In genomic region chr2:151287513-151288250, GRCh38 we compare ENCODE assay signal across 10 cellular contexts. TPM values are rescaled to one million over a fixed set of nuclear protein-coding genes. Genes with fewer than 3 reads are reported as not detected.
A peak's percentile ranks its signal among the peaks of the same experiment; 100 is the strongest.
DNase-seq lines count a peak whose midpoint lies in the region; ATAC-seq and TF ChIP-seq lines count a peak whose summit lies in the region.
"Had no signal": no experiment of that assay in that cellular context is flagged by ENCODE, and none has a peak within 500 bp of the region (broad histone marks: within the 10 kb centered on the region; RNA-seq: fewer than 3 reads in every experiment).

No MANE protein-coding gene starts in this region.

- no peaks in the 10 kb centered on the region for H3K9me3 ChIP-seq in transverse colon

- no peaks in the 10 kb centered on the region for H3K9me3 Mint-ChIP-seq in activated naive CD4-positive, alpha-beta T cell treated with anti-CD3 and anti-CD28 coated beads for 36 hours
- peaks cover 0 to 10% (median 7%) of the 10 kb centered on the region in 5 experiments for H3K9me3 Mint-ChIP-seq in brain
- no peaks in the 10 kb centered on the region for H3K9me3 Mint-ChIP-seq in stimulated activated memory B cell treated with anti-CD40 and anti-IgM and Interleukin-4, amounts not matched to agents 10 μg/mL and 1 μg/mL and 100 μg/mL, for 72 hours

- no peak for ATAC-seq in stimulated activated memory B cell treated with anti-CD40 and anti-IgM and Interleukin-4, amounts not matched to agents 10 μg/mL and 1 μg/mL and 100 μg/mL, for 72 hours
- ATAC-seq in HG03457 (IDR thresholded peaks at IDR 0.05; ENCODE audit: unreplicated experiment): no peak

- peaks cover 5 to 24% (median 9%) of the 10 kb centered on the region in 4 donors for H3K4me1 ChIP-seq in transverse colon

- H3K27me3 Mint-ChIP-seq in activated naive CD4-positive, alpha-beta T cell treated with anti-CD3 and anti-CD28 coated beads for 36 hours (ENCODE audit: low read depth): no peaks in the 10 kb centered on the region
- peaks cover 21% of the 10 kb centered on the region for H3K27me3 Mint-ChIP-seq in brain
- no peaks in the 10 kb centered on the region for H3K27me3 Mint-ChIP-seq in stimulated activated memory B cell treated with anti-CD40 and anti-IgM and Interleukin-4, amounts not matched to agents 10 μg/mL and 1 μg/mL and 100 μg/mL, for 72 hours

- H3K27ac ChIP-seq in transverse colon: no peak overlapping the region

- in situ Hi-C loops in transverse colon (cut with MboI; ENCODE audit: low pct_ligation_motif_present in 1 of 4, low pct_unique_long_range_greater_than_20kb in 1 of 4, low sequenced_read_pairs in 3 of 4): no loop called here

- intact Hi-C loops in activated naive CD4-positive, alpha-beta T cell treated with anti-CD3 and anti-CD28 coated beads for 36 hours (cut with micrococcal nuclease): loop anchor here (2.0 to 10.0 kb wide), 3 partner anchors 533 to 887 kb away; partner anchors contain the start of genes ARL5A and STAM2
- intact Hi-C loops in transverse colon (cut with DNase I; ENCODE audit: low total_unique reads): no loop called here

- H3K27me3 ChIP-seq in transverse colon: no peaks in the 10 kb centered on the region

- TF ChIP-seq EP300 in transverse colon (IDR thresholded peaks at IDR 0.05; ENCODE audit: low read depth): no peak

- DNase-seq in activated naive CD4-positive, alpha-beta T cell treated with anti-CD3 and anti-CD28 coated beads for 36 hours: no peak
- DNase-seq in activated naive CD4-positive, alpha-beta T cell treated with Interleukin-2 at 50 U/mL for 16 hours: no peak
- peak; percentile 52 for DNase-seq in NB4 (ENCODE audit: low read depth)
- no peak for DNase-seq in DMS153 (lab: John Stamatoyannopoulos, UW)
- DNase-seq in transverse colon: no peak
- DNase-seq: dorsolateral prefrontal cortex, substantia nigra had no signal

- no peak for TF ChIP-seq POLR2A in NB4 (IDR thresholded peaks at IDR 0.05; ENCODE audit: extremely low read depth, insufficient read length)
- TF ChIP-seq POLR2A in transverse colon (IDR thresholded peaks at IDR 0.05): no peak

- H3K36me3 Mint-ChIP-seq in activated naive CD4-positive, alpha-beta T cell treated with anti-CD3 and anti-CD28 coated beads for 36 hours (ENCODE audit: low read depth): peaks cover 7% of the 10 kb centered on the region
- peaks cover 4% of the 10 kb centered on the region for H3K36me3 Mint-ChIP-seq in brain
- H3K36me3 Mint-ChIP-seq in stimulated activated memory B cell treated with anti-CD40 and anti-IgM and Interleukin-4, amounts not matched to agents 10 μg/mL and 1 μg/mL and 100 μg/mL, for 72 hours: peaks cover 12% of the 10 kb centered on the region

- H3K4me3 Mint-ChIP-seq in activated naive CD4-positive, alpha-beta T cell treated with anti-CD3 and anti-CD28 coated beads for 36 hours: peak overlapping the region; percentile 89
- H3K4me3 Mint-ChIP-seq in brain: peak overlapping the region in 4 of 5 experiments; percentile 6 to 79 (median 58)
- peak overlapping the region; percentile 84 for H3K4me3 Mint-ChIP-seq in stimulated activated memory B cell treated with anti-CD40 and anti-IgM and Interleukin-4, amounts not matched to agents 10 μg/mL and 1 μg/mL and 100 μg/mL, for 72 hours

- H3K4me3 ChIP-seq in NB4 (ENCODE audit: low read depth, low read length) (peak overlapping the region; percentile 82), transverse colon (peak overlapping the region in 1 of 4 donors; percentile 85)

- H3K4me1 Mint-ChIP-seq in activated naive CD4-positive, alpha-beta T cell treated with anti-CD3 and anti-CD28 coated beads for 36 hours (ENCODE audit: low read depth): peaks cover 44% of the 10 kb centered on the region
- H3K4me1 Mint-ChIP-seq in brain: peaks cover 6% of the 10 kb centered on the region
- peaks cover 38% of the 10 kb centered on the region for H3K4me1 Mint-ChIP-seq in stimulated activated memory B cell treated with anti-CD40 and anti-IgM and Interleukin-4, amounts not matched to agents 10 μg/mL and 1 μg/mL and 100 μg/mL, for 72 hours

- 81 to 97% methylated on average over 5 of the region's 5 CpGs for WGBS in transverse colon (ENCODE audit: low coverage in 1 of 2), 2 donors

- H3K36me3 ChIP-seq in transverse colon: no peaks in the 10 kb centered on the region

- TF ChIP-seq CTCF in NB4 (IDR thresholded peaks at IDR 0.05; ENCODE audit: low read depth, low read length): no peak
- no peak for TF ChIP-seq CTCF in brain (conservative IDR thresholded peaks at IDR 0.05)
- no peak for TF ChIP-seq CTCF in transverse colon (IDR thresholded peaks at IDR 0.05)

- CTCF ChIA-PET in activated naive CD4-positive, alpha-beta T cell treated with anti-CD3 and anti-CD28 coated beads for 36 hours (lab: Charles Lee): no interaction called here

- H3K27ac Mint-ChIP-seq in activated naive CD4-positive, alpha-beta T cell treated with anti-CD3 and anti-CD28 coated beads for 36 hours: peak overlapping the region; percentile 94
- H3K27ac Mint-ChIP-seq in brain: peak overlapping the region in 1 of 5 experiments; percentile 50
- peak overlapping the region; percentile 98 for H3K27ac Mint-ChIP-seq in stimulated activated memory B cell treated with anti-CD40 and anti-IgM and Interleukin-4, amounts not matched to agents 10 μg/mL and 1 μg/mL and 100 μg/mL, for 72 hours

RNA-seq across cellular contexts. Expression of gene NMI, which starts 1.8 kb away (rescaled TPM):
- 10 to 100 TPM; 18.6 to 20.0 TPM for total RNA-seq in activated naive CD4-positive, alpha-beta T cell treated with anti-CD3 and anti-CD28 coated beads for 36 hours
- 1.3 TPM for polyA plus RNA-seq in brain (ENCODE audit: insufficient read depth, low read depth, low replicate concordance)
- total RNA-seq in transverse colon: 10 to 100 TPM in 3 of 4 donors, 1 to 10 TPM in 1; 1.6 to 23.9 (median 19.3) TPM

RNA-seq across cellular contexts. Expression of gene RBM43, which starts 26.0 kb away (rescaled TPM):
- 1 to 10 TPM; 3.4 to 3.8 TPM for total RNA-seq in activated naive CD4-positive, alpha-beta T cell treated with anti-CD3 and anti-CD28 coated beads for 36 hours
- polyA plus RNA-seq in brain (ENCODE audit: insufficient read depth, low read depth, low replicate concordance): 1.1 TPM
- 1 to 10 TPM; 3.1 to 5.2 (median 3.9) TPM for total RNA-seq in transverse colon
